In the genomic region with DNA sequence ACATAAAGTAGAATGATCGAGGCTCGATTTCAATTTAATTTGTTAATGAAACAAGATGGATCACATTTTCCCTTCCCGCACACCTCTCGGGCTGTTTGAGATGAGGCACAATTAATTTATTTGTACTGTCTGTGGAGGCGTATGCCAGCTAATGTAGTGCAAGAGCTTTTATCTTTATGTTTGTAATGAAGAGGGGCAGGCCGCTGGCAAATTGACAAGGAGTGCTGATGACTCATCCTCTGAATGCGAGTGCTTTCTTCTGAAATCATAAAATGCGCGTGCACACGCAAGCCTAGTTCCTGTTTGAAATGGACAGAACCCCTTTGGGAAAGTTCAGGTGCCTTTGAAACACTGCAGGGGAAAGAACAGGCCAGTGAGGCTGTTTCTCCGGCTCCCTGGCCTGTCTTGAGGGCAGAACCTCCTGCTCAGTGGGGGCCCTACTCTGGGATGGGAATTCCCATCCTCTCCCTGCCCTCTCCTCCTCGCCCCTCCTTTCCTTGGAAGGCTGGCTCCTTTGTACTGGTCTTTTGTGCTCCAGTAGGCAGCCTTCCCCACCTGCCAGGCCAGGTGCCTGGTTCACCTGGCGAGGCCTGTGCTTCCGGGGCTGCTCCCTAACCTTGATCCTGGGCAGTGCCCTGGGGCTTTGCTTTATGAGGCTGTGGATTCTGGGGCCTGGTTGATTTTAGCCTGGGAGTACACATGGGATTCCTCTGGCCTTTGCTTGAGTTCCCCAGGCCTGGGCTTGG, we compare ENCODE assay signal across 1 cellular context.
TF ChIP-seq lines count a peak whose summit lies in the region.

No MANE protein-coding gene starts in this region.

TF ChIP-seq in K562, 482 proteins besides CTCF, POLR2A, EP300 and RAD21 (continued from another document and continues in another):
- TF ChIP-seq, protein P1, sequence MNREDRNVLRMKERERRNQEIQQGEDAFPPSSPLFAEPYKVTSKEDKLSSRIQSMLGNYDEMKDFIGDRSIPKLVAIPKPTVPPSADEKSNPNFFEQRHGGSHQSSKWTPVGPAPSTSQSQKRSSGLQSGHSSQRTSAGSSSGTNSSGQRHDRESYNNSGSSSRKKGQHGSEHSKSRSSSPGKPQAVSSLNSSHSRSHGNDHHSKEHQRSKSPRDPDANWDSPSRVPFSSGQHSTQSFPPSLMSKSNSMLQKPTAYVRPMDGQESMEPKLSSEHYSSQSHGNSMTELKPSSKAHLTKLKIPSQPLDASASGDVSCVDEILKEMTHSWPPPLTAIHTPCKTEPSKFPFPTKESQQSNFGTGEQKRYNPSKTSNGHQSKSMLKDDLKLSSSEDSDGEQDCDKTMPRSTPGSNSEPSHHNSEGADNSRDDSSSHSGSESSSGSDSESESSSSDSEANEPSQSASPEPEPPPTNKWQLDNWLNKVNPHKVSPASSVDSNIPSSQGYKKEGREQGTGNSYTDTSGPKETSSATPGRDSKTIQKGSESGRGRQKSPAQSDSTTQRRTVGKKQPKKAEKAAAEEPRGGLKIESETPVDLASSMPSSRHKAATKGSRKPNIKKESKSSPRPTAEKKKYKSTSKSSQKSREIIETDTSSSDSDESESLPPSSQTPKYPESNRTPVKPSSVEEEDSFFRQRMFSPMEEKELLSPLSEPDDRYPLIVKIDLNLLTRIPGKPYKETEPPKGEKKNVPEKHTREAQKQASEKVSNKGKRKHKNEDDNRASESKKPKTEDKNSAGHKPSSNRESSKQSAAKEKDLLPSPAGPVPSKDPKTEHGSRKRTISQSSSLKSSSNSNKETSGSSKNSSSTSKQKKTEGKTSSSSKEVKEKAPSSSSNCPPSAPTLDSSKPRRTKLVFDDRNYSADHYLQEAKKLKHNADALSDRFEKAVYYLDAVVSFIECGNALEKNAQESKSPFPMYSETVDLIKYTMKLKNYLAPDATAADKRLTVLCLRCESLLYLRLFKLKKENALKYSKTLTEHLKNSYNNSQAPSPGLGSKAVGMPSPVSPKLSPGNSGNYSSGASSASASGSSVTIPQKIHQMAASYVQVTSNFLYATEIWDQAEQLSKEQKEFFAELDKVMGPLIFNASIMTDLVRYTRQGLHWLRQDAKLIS (CRISPR knock-in tag; IDR thresholded peaks at IDR 0.05): no peak
- 0 out of 4 replicates have a peak, but pooled peaks of 1 of the 2 experiments have one; percentile 38 for TF ChIP-seq TBL1XR1 (IDR thresholded peaks at IDR 0.05; ENCODE audit: low read length in 2 of 2)
- TF ChIP-seq NEUROD1 (IDR thresholded peaks at IDR 0.05; ENCODE audit: borderline replicate concordance, low read depth, low read length, partially characterized antibody): no peak
- no peak for TF ChIP-seq MECOM (CRISPR knock-in tag; IDR thresholded peaks at IDR 0.05)
- TF ChIP-seq, protein P2, sequence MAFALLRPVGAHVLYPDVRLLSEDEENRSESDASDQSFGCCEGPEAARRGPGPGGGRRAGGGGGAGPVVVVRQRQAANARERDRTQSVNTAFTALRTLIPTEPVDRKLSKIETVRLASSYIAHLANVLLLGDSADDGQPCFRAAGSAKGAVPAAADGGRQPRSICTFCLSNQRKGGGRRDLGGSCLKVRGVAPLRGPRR (CRISPR knock-in tag; IDR thresholded peaks at IDR 0.05): no peak
- TF ChIP-seq ZNF224 (CRISPR knock-in tag; IDR thresholded peaks at IDR 0.05): no peak
- TF ChIP-seq, protein P3, sequence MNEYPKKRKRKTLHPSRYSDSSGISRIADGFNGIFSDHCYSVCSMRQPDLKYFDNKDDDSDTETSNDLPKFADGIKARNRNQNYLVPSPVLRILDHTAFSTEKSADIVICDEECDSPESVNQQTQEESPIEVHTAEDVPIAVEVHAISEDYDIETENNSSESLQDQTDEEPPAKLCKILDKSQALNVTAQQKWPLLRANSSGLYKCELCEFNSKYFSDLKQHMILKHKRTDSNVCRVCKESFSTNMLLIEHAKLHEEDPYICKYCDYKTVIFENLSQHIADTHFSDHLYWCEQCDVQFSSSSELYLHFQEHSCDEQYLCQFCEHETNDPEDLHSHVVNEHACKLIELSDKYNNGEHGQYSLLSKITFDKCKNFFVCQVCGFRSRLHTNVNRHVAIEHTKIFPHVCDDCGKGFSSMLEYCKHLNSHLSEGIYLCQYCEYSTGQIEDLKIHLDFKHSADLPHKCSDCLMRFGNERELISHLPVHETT (CRISPR knock-in tag; conservative IDR thresholded peaks at IDR 0.05 in 1 of 2, IDR thresholded peaks at IDR 0.05 in 1 of 2): 0 out of 4 replicates have a peak, but pooled peaks of 1 of the 2 experiments have one; percentile 25
- TF ChIP-seq, protein P4, sequence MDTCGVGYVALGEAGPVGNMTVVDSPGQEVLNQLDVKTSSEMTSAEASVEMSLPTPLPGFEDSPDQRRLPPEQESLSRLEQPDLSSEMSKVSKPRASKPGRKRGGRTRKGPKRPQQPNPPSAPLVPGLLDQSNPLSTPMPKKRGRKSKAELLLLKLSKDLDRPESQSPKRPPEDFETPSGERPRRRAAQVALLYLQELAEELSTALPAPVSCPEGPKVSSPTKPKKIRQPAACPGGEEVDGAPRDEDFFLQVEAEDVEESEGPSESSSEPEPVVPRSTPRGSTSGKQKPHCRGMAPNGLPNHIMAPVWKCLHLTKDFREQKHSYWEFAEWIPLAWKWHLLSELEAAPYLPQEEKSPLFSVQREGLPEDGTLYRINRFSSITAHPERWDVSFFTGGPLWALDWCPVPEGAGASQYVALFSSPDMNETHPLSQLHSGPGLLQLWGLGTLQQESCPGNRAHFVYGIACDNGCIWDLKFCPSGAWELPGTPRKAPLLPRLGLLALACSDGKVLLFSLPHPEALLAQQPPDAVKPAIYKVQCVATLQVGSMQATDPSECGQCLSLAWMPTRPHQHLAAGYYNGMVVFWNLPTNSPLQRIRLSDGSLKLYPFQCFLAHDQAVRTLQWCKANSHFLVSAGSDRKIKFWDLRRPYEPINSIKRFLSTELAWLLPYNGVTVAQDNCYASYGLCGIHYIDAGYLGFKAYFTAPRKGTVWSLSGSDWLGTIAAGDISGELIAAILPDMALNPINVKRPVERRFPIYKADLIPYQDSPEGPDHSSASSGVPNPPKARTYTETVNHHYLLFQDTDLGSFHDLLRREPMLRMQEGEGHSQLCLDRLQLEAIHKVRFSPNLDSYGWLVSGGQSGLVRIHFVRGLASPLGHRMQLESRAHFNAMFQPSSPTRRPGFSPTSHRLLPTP (IDR thresholded peaks at IDR 0.05; ENCODE audit: borderline replicate concordance, extremely low read depth, insufficient read length): no peak
- TF ChIP-seq, protein P5, sequence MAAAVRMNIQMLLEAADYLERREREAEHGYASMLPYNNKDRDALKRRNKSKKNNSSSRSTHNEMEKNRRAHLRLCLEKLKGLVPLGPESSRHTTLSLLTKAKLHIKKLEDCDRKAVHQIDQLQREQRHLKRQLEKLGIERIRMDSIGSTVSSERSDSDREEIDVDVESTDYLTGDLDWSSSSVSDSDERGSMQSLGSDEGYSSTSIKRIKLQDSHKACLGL (CRISPR knock-in tag; IDR thresholded peaks at IDR 0.05; ENCODE audit: borderline replicate concordance, poor library complexity, severe bottlenecking): no peak
- TF ChIP-seq SMAD4 (CRISPR knock-in tag; conservative IDR thresholded peaks at IDR 0.05): no peak
- no peak for TF ChIP-seq NCOA2 (IDR thresholded peaks at IDR 0.05; ENCODE audit: partially characterized antibody in 2 of 2)
- TF ChIP-seq JUND (IDR thresholded peaks at IDR 0.05; ENCODE audit: borderline replicate concordance, low read depth, low read length): peak; percentile 99
- TF ChIP-seq JUND (tag; IDR thresholded peaks at IDR 0.05; ENCODE audit: borderline replicate concordance, low read depth, low read length): peak; percentile 98
- peak; percentile 56; the same call in 1 of the 2 replicates for TF ChIP-seq TEAD4 (IDR thresholded peaks at IDR 0.05; ENCODE audit: low read length)
- TF ChIP-seq TEAD4 (CRISPR knock-in tag; IDR thresholded peaks at IDR 0.05; ENCODE audit: borderline replicate concordance): no peak
- no peak for TF ChIP-seq DDX20 (tag; IDR thresholded peaks at IDR 0.05; ENCODE audit: low read depth)
- TF ChIP-seq, protein P6, sequence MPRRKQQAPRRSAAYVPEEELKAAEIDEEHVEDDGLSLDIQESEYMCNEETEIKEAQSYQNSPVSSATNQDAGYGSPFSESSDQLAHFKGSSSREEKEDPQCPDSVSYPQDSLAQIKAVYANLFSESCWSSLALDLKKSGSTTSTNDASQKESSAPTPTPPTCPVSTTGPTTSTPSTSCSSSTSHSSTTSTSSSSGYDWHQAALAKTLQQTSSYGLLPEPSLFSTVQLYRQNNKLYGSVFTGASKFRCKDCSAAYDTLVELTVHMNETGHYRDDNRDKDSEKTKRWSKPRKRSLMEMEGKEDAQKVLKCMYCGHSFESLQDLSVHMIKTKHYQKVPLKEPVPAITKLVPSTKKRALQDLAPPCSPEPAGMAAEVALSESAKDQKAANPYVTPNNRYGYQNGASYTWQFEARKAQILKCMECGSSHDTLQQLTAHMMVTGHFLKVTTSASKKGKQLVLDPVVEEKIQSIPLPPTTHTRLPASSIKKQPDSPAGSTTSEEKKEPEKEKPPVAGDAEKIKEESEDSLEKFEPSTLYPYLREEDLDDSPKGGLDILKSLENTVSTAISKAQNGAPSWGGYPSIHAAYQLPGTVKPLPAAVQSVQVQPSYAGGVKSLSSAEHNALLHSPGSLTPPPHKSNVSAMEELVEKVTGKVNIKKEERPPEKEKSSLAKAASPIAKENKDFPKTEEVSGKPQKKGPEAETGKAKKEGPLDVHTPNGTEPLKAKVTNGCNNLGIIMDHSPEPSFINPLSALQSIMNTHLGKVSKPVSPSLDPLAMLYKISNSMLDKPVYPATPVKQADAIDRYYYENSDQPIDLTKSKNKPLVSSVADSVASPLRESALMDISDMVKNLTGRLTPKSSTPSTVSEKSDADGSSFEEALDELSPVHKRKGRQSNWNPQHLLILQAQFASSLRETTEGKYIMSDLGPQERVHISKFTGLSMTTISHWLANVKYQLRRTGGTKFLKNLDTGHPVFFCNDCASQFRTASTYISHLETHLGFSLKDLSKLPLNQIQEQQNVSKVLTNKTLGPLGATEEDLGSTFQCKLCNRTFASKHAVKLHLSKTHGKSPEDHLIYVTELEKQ (CRISPR knock-in tag; IDR thresholded peaks at IDR 0.05): no peak
- peak; percentile 38; the same call in 1 of the 2 replicates for TF ChIP-seq CREM (IDR thresholded peaks at IDR 0.05; ENCODE audit: low read depth)
- 0 out of 2 replicates have a peak, but pooled peaks have one; percentile 35 for TF ChIP-seq ZNF766 (CRISPR knock-in tag; conservative IDR thresholded peaks at IDR 0.05)
- TF ChIP-seq SAFB (IDR thresholded peaks at IDR 0.05; ENCODE audit: borderline replicate concordance, low read depth, low read length): no peak
- TF ChIP-seq, protein P7, sequence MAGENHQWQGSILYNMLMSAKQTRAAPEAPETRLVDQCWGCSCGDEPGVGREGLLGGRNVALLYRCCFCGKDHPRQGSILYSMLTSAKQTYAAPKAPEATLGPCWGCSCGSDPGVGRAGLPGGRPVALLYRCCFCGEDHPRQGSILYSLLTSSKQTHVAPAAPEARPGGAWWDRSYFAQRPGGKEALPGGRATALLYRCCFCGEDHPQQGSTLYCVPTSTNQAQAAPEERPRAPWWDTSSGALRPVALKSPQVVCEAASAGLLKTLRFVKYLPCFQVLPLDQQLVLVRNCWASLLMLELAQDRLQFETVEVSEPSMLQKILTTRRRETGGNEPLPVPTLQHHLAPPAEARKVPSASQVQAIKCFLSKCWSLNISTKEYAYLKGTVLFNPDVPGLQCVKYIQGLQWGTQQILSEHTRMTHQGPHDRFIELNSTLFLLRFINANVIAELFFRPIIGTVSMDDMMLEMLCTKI (IDR thresholded peaks at IDR 0.05; ENCODE audit: partially characterized antibody): no peak
- no peak for TF ChIP-seq DNMT1 (IDR thresholded peaks at IDR 0.05)
- no peak for TF ChIP-seq NR2F6 (CRISPR knock-in tag; IDR thresholded peaks at IDR 0.05)
- TF ChIP-seq, protein P8, sequence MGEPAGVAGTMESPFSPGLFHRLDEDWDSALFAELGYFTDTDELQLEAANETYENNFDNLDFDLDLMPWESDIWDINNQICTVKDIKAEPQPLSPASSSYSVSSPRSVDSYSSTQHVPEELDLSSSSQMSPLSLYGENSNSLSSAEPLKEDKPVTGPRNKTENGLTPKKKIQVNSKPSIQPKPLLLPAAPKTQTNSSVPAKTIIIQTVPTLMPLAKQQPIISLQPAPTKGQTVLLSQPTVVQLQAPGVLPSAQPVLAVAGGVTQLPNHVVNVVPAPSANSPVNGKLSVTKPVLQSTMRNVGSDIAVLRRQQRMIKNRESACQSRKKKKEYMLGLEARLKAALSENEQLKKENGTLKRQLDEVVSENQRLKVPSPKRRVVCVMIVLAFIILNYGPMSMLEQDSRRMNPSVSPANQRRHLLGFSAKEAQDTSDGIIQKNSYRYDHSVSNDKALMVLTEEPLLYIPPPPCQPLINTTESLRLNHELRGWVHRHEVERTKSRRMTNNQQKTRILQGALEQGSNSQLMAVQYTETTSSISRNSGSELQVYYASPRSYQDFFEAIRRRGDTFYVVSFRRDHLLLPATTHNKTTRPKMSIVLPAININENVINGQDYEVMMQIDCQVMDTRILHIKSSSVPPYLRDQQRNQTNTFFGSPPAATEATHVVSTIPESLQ (CRISPR knock-in tag; IDR thresholded peaks at IDR 0.05): no peak
- TF ChIP-seq GATA2 (CRISPR knock-in tag; IDR thresholded peaks at IDR 0.05): no peak
- no peak for TF ChIP-seq SLC30A9 (CRISPR knock-in tag; IDR thresholded peaks at IDR 0.05)
- no peak for TF ChIP-seq RAD51 (IDR thresholded peaks at IDR 0.05; ENCODE audit: borderline replicate concordance, low read depth)
- TF ChIP-seq ZNF175 (CRISPR knock-in tag; IDR thresholded peaks at IDR 0.05; ENCODE audit: low read depth): peak; percentile 51; the same call in 1 of the 2 replicates
- no peak for TF ChIP-seq PHF21A (IDR thresholded peaks at IDR 0.05; ENCODE audit: borderline replicate concordance, low read depth)
- no peak for TF ChIP-seq YBX1 (IDR thresholded peaks at IDR 0.05)
- TF ChIP-seq RNF2 (IDR thresholded peaks at IDR 0.05): no peak
- TF ChIP-seq ETV6 (IDR thresholded peaks at IDR 0.05; ENCODE audit: borderline replicate concordance in 1 of 2, low read depth in 2 of 2, low read length in 1 of 2): no peak
- TF ChIP-seq ETV6 (CRISPR knock-in tag; IDR thresholded peaks at IDR 0.05; ENCODE audit: borderline replicate concordance): no peak
- no peak for TF ChIP-seq ZNF184 (CRISPR knock-in tag; IDR thresholded peaks at IDR 0.05)
- TF ChIP-seq ARHGAP35 (IDR thresholded peaks at IDR 0.05; ENCODE audit: partially characterized antibody): no peak
- TF ChIP-seq, protein P9, sequence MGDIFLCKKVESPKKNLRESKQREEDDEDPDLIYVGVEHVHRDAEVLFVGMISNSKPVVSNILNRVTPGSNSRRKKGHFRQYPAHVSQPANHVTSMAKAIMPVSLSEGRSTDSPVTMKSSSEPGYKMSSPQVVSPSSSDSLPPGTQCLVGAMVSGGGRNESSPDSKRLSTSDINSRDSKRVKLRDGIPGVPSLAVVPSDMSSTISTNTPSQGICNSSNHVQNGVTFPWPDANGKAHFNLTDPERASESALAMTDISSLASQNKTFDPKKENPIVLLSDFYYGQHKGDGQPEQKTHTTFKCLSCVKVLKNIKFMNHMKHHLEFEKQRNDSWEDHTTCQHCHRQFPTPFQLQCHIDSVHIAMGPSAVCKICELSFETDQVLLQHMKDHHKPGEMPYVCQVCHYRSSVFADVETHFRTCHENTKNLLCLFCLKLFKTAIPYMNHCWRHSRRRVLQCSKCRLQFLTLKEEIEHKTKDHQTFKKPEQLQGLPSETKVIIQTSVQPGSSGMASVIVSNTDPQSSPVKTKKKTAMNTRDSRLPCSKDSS (IDR thresholded peaks at IDR 0.05; ENCODE audit: low read depth, partially characterized antibody): no peak
- no peak for TF ChIP-seq HMGN3 (IDR thresholded peaks at IDR 0.05; ENCODE audit: borderline replicate concordance, extremely low read depth, insufficient read length, low read depth, low read length)
- TF ChIP-seq ARNT (IDR thresholded peaks at IDR 0.05): no peak
- TF ChIP-seq SOX6 (IDR thresholded peaks at IDR 0.05): peak; percentile 53; the same call in 1 of the 2 replicates
- TF ChIP-seq, protein P10, sequence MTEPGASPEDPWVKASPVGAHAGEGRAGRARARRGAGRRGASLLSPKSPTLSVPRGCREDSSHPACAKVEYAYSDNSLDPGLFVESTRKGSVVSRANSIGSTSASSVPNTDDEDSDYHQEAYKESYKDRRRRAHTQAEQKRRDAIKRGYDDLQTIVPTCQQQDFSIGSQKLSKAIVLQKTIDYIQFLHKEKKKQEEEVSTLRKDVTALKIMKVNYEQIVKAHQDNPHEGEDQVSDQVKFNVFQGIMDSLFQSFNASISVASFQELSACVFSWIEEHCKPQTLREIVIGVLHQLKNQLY (CRISPR knock-in tag; conservative IDR thresholded peaks at IDR 0.05): no peak
